ENCODE assay signal across 8 cellular contexts in genomic region chr2:172674034-172674967, GRCh38.
DNase-seq lines count a peak whose midpoint lies in the region; ATAC-seq, FAIRE-seq and TF ChIP-seq lines count a peak whose summit lies in the region.

No MANE protein-coding gene starts in this region.

- H3K27ac ChIP-seq in right cardiac atrium (ENCODE audit: low read length) = no peak overlapping the region

- peaks cover 0 to 2% of the 10 kb centered on the region in 2 donors for H3K9me3 Mint-ChIP-seq in activated T-cell treated with anti-CD3 and anti-CD28 coated beads, Interleukin-2, amount 50 U/mL, for 72 hours

- intact Hi-C loops in right cardiac atrium (cut with DNase I) = loop anchor here in 1 of 4 donors (10.0 kb wide), 1 partner anchor 80 kb away; no protein-coding TSS in a partner anchor

- H3K4me1 Mint-ChIP-seq in activated T-cell treated with anti-CD3 and anti-CD28 coated beads, Interleukin-2, amount 50 U/mL, for 72 hours (ENCODE audit: low read depth) = peaks cover 17% of the 10 kb centered on the region

- H3K36me3 Mint-ChIP-seq in activated T-cell treated with anti-CD3 and anti-CD28 coated beads, Interleukin-2, amount 50 U/mL, for 72 hours (ENCODE audit: insufficient read depth in 2 of 2) = no peaks in the 10 kb centered on the region

- no peak for FAIRE-seq in HTR-8/SVneo (lab: Jason Lieb, UNC)
- no peak for FAIRE-seq in D721Med (lab: Jason Lieb, UNC)

- H3K4me3 ChIP-seq in right cardiac atrium (ENCODE audit: low read length) = no peak overlapping the region

- H3K27me3 Mint-ChIP-seq in activated T-cell treated with anti-CD3 and anti-CD28 coated beads, Interleukin-2, amount 50 U/mL, for 72 hours (ENCODE audit: low read depth) = peaks cover 6% of the 10 kb centered on the region

- no peaks in the 10 kb centered on the region for H3K4me1 ChIP-seq in right cardiac atrium (ENCODE audit: control insufficient read depth, insufficient read depth, low read length)

- H3K9me3 ChIP-seq in right cardiac atrium (ENCODE audit: control insufficient read depth, low read length) = no peaks in the 10 kb centered on the region

- 59% methylated on average over 39 of the region's 39 CpGs for WGBS in right cardiac atrium

- H3K27me3 ChIP-seq in right cardiac atrium (ENCODE audit: control insufficient read depth, insufficient read depth) = no peaks in the 10 kb centered on the region

- H3K4me3 Mint-ChIP-seq in activated T-cell treated with anti-CD3 and anti-CD28 coated beads, Interleukin-2, amount 50 U/mL, for 72 hours = peak overlapping the region; percentile 47 to 62

- H3K27ac Mint-ChIP-seq in activated T-cell treated with anti-CD3 and anti-CD28 coated beads, Interleukin-2, amount 50 U/mL, for 72 hours = no peak overlapping the region

- peak; percentile 63 for ATAC-seq in HG02588 (IDR thresholded peaks at IDR 0.05; ENCODE audit: unreplicated experiment)
- ATAC-seq in activated T-cell treated with anti-CD3 and anti-CD28 coated beads, Interleukin-2, amount 50 U/mL, for 72 hours (replicated peaks in 1 of 2) = peak; percentile 64 to 74
- peak; percentile 83 to 86 for ATAC-seq in right cardiac atrium
- ATAC-seq in HG02970 (IDR thresholded peaks at IDR 0.05; ENCODE audit: low FRiP score, unreplicated experiment) = no peak

- no peak for TF ChIP-seq CTCF in D721Med (IDR thresholded peaks at IDR 0.05; ENCODE audit: insufficient read depth, missing control alignments)

- DNase-seq in activated T-cell treated with anti-CD3 and anti-CD28 coated beads, Interleukin-2, amount 50 U/mL, for 72 hours = peak; percentile 40 to 47
- DNase-seq in right cardiac atrium (peak; percentile 49 to 84 (median 72)), HTR-8/SVneo (ENCODE audit: insufficient read length, low spot score) (no peak), D721Med (ENCODE audit: insufficient read length, low spot score) (no peak), NCI-H748 (lab: John Stamatoyannopoulos, UW; ENCODE audit: unreplicated experiment) (no peak)
- peak; percentile 26 for DNase-seq in stimulated activated CD4-positive, alpha-beta T cell treated with anti-CD3 and anti-CD28 coated beads, Interleukin-4, amount 100 ng/mL, for 24 hours

Comparison
In these comparisons a context has a peak if more than half of its experiments do, and no peak if none do; other contexts are left out.
1. DNase-seq: peak in activated T-cell treated with anti-CD3 and anti-CD28 coated beads, Interleukin-2, amount 50 U/mL, for 72 hours (2 of 2), right cardiac atrium (3 of 3) and stimulated activated CD4-positive, alpha-beta T cell treated with anti-CD3 and anti-CD28 coated beads, Interleukin-4, amount 100 ng/mL, for 24 hours (single experiment); none in HTR-8/SVneo (single experiment), D721Med (single experiment) and NCI-H748 (single experiment).